ENCODE assay signal across 1 cellular context in the genomic region with DNA sequence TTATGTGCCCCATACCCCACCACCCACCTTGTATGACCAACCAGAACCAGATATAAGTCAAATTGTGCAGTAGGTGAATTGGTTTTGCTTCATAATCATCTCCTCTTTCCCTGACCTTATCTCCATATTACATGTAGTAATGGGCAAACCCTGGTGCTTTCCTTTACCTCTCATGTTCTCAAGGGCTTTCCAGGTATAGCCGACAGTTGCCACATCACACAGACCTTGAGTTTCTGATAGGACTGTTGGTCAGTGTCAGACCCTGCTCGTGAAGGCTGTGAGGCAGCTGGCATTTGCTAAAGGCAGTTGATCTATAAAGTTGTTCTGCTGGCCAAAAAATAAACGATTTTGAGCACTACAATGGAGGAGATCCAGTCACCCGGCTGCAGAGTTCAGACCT.
TF ChIP-seq lines count a peak whose summit lies in the region.

No MANE protein-coding gene starts in this region.

TF ChIP-seq in GM23338, 12 proteins besides CTCF, POLR2A, EP300 and RAD21 (continued from another document):
- TF ChIP-seq, protein P1, sequence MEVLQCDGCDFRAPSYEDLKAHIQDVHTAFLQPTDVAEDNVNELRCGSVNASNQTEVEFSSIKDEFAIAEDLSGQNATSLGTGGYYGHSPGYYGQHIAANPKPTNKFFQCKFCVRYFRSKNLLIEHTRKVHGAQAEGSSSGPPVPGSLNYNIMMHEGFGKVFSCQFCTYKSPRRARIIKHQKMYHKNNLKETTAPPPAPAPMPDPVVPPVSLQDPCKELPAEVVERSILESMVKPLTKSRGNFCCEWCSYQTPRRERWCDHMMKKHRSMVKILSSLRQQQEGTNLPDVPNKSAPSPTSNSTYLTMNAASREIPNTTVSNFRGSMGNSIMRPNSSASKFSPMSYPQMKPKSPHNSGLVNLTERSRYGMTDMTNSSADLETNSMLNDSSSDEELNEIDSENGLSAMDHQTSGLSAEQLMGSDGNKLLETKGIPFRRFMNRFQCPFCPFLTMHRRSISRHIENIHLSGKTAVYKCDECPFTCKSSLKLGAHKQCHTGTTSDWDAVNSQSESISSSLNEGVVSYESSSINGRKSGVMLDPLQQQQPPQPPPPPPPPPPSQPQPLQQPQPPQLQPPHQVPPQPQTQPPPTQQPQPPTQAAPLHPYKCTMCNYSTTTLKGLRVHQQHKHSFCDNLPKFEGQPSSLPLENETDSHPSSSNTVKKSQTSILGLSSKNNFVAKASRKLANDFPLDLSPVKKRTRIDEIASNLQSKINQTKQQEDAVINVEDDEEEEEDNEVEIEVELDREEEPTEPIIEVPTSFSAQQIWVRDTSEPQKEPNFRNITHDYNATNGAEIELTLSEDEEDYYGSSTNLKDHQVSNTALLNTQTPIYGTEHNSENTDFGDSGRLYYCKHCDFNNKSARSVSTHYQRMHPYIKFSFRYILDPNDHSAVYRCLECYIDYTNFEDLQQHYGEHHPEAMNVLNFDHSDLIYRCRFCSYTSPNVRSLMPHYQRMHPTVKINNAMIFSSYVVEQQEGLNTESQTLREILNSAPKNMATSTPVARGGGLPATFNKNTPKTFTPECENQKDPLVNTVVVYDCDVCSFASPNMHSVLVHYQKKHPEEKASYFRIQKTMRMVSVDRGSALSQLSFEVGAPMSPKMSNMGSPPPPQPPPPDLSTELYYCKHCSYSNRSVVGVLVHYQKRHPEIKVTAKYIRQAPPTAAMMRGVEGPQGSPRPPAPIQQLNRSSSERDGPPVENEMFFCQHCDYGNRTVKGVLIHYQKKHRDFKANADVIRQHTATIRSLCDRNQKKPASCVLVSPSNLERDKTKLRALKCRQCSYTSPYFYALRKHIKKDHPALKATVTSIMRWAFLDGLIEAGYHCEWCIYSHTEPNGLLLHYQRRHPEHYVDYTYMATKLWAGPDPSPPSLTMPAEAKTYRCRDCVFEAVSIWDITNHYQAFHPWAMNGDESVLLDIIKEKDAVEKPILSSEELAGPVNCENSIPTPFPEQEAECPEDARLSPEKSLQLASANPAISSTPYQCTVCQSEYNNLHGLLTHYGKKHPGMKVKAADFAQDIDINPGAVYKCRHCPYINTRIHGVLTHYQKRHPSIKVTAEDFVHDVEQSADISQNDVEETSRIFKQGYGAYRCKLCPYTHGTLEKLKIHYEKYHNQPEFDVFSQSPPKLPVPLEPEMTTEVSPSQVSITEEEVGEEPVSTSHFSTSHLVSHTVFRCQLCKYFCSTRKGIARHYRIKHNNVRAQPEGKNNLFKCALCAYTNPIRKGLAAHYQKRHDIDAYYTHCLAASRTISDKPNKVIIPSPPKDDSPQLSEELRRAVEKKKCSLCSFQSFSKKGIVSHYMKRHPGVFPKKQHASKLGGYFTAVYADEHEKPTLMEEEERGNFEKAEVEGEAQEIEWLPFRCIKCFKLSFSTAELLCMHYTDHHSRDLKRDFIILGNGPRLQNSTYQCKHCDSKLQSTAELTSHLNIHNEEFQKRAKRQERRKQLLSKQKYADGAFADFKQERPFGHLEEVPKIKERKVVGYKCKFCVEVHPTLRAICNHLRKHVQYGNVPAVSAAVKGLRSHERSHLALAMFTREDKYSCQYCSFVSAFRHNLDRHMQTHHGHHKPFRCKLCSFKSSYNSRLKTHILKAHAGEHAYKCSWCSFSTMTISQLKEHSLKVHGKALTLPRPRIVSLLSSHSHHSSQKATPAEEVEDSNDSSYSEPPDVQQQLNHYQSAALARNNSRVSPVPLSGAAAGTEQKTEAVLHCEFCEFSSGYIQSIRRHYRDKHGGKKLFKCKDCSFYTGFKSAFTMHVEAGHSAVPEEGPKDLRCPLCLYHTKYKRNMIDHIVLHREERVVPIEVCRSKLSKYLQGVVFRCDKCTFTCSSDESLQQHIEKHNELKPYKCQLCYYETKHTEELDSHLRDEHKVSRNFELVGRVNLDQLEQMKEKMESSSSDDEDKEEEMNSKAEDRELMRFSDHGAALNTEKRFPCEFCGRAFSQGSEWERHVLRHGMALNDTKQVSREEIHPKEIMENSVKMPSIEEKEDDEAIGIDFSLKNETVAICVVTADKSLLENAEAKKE (CRISPR knock-in tag; IDR thresholded peaks at IDR 0.05): no peak
- TF ChIP-seq, protein P2, sequence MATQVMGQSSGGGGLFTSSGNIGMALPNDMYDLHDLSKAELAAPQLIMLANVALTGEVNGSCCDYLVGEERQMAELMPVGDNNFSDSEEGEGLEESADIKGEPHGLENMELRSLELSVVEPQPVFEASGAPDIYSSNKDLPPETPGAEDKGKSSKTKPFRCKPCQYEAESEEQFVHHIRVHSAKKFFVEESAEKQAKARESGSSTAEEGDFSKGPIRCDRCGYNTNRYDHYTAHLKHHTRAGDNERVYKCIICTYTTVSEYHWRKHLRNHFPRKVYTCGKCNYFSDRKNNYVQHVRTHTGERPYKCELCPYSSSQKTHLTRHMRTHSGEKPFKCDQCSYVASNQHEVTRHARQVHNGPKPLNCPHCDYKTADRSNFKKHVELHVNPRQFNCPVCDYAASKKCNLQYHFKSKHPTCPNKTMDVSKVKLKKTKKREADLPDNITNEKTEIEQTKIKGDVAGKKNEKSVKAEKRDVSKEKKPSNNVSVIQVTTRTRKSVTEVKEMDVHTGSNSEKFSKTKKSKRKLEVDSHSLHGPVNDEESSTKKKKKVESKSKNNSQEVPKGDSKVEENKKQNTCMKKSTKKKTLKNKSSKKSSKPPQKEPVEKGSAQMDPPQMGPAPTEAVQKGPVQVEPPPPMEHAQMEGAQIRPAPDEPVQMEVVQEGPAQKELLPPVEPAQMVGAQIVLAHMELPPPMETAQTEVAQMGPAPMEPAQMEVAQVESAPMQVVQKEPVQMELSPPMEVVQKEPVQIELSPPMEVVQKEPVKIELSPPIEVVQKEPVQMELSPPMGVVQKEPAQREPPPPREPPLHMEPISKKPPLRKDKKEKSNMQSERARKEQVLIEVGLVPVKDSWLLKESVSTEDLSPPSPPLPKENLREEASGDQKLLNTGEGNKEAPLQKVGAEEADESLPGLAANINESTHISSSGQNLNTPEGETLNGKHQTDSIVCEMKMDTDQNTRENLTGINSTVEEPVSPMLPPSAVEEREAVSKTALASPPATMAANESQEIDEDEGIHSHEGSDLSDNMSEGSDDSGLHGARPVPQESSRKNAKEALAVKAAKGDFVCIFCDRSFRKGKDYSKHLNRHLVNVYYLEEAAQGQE (IDR thresholded peaks at IDR 0.05; ENCODE audit: unreplicated experiment): no peak
- TF ChIP-seq ZNF331 (CRISPR knock-in tag; IDR thresholded peaks at IDR 0.05; ENCODE audit: low read depth) (no peak), STAT1 (IDR thresholded peaks at IDR 0.05; ENCODE audit: unreplicated experiment) (no peak), NANOG (IDR thresholded peaks at IDR 0.05; ENCODE audit: borderline replicate concordance) (no peak), POLR2AphosphoS5 (IDR thresholded peaks at IDR 0.05; ENCODE audit: low read depth) (no peak), JUNB (IDR thresholded peaks at IDR 0.05; ENCODE audit: unreplicated experiment) (no peak), EZH2phosphoT487 (IDR thresholded peaks at IDR 0.05; ENCODE audit: unreplicated experiment) (no peak), EZH2 (IDR thresholded peaks at IDR 0.05; ENCODE audit: low read depth, unreplicated experiment) (no peak)
